Comparison of ENCODE assay signal across 10 cellular contexts in genomic region chr2:36561223-36561944, GRCh38. TPM values are rescaled to one million over a fixed set of nuclear protein-coding genes. Genes with fewer than 3 reads are reported as not detected.
A peak's percentile ranks its signal among the peaks of the same experiment; 100 is the strongest.
DNase-seq lines count a peak whose midpoint lies in the region; ATAC-seq and TF ChIP-seq lines count a peak whose summit lies in the region.
"Had no signal": no experiment of that assay in that cellular context is flagged by ENCODE, and none has a peak within 500 bp of the region (broad histone marks: within the 10 kb centered on the region; RNA-seq: fewer than 3 reads in every experiment).

No MANE protein-coding gene starts in this region.

- no peaks in the 10 kb centered on the region for H3K9me3 Mint-ChIP-seq in nephron progenitor cell
- H3K9me3 Mint-ChIP-seq in T-cell = no peaks in the 10 kb centered on the region

- no peaks in the 10 kb centered on the region for H3K9me2 ChIP-seq in PC-9 (ENCODE audit: insufficient read depth)

- POLR2A ChIA-PET in PC-9 (lab: Charles Lee; ENCODE audit: unreplicated experiment) (no interaction called here), T-cell (lab: Charles Lee) (no interaction called here)

- H3K4me3 ChIP-seq in PC-9 (peak overlapping the region; percentile 30; the same call in 1 of the 2 replicates), esophagus (ENCODE audit: low read depth in 1 of 2, low read length in 2 of 2) (no peak overlapping the region)

- no peaks in the 10 kb centered on the region for H4K20me1 ChIP-seq in PC-9 (ENCODE audit: insufficient read depth)

- H3K4me1 Mint-ChIP-seq in nephron progenitor cell (peaks cover 58% of the 10 kb centered on the region), T-cell (peaks cover 0 to 8% (median 0%) of the 10 kb centered on the region in 3 donors)

- intact Hi-C loops in PC-9 (cut with micrococcal nuclease; ENCODE audit: unreplicated experiment) = loop anchor here (2.0 to 5.0 kb wide), 6 partner anchors 36 to 229 kb away; partner anchors contain the start of genes CRIM1 and FEZ2

- WGBS in esophagus, 2 donors = 59 to 69% methylated on average over 8 of the region's 8 CpGs

- H3K27ac Mint-ChIP-seq in nephron progenitor cell (peak overlapping the region; percentile 93), T-cell (no peak overlapping the region)

- in situ Hi-C loops in Caki2 (cut with HindIII; ENCODE audit: low pct_unique_long_range_greater_than_20kb, low sequenced_read_pairs) = no loop called here

- H3K4me1 ChIP-seq in PC-9 (replicated peaks; ENCODE audit: insufficient read depth) (peaks cover 49% of the 10 kb centered on the region), esophagus (ENCODE audit: control insufficient read depth in 2 of 2, insufficient read depth in 2 of 2, low read length in 1 of 2) (peaks cover 0 to 3% of the 10 kb centered on the region in 2 donors)

- BruUV-seq in PC-9 (replicated peaks; lab: Mats Ljungman, UMichigan) = TSS peak; percentile 26

- no peak overlapping the region for H2AFZ ChIP-seq in PC-9

- DNase-seq in Caki2 (ENCODE audit: low read depth) (peak; percentile 89), PC-9 (peak; percentile 69 to 99), nephron progenitor cell (no peak), T-cell (no peak), D341Med (ENCODE audit: low spot score) (no peak), activated T-cell treated with anti-CD3 and anti-CD28 coated beads for 4 hours (no peak)
- no peak for DNase-seq in activated CD4-positive, alpha-beta T cell treated with anti-CD3 and anti-CD28 coated beads, Interleukin-2, amount 50 U/mL, for 1 hour
- DNase-seq: activated CD4-positive, alpha-beta T cell treated with anti-CD3 and anti-CD28 coated beads, Interleukin-2, amount 50 U/mL, for 48 hours had no signal

- H3K27me3 ChIP-seq in PC-9 (ENCODE audit: insufficient read depth, low read depth) = no peaks in the 10 kb centered on the region
- no peaks in the 10 kb centered on the region for H3K27me3 ChIP-seq in esophagus (ENCODE audit: control insufficient read depth in 1 of 2, insufficient read depth in 2 of 2, low read length in 2 of 2)

- H3K9me3 ChIP-seq in PC-9 (ENCODE audit: insufficient read depth, low read depth) (no peaks in the 10 kb centered on the region), esophagus (ENCODE audit: control insufficient read depth in 2 of 2, insufficient read depth in 1 of 2, low read depth in 1 of 2, low read length in 1 of 2) (no peaks in the 10 kb centered on the region)

- CTCF ChIA-PET in PC-9 (lab: Charles Lee) (interaction anchor here (1.4 kb wide), 1 partner anchor 103 kb away, joined by 7 read pairs; no protein-coding TSS in a partner anchor), T-cell (lab: Charles Lee) (no interaction called here)

- peaks cover 40% of the 10 kb centered on the region for H3K79me2 ChIP-seq in PC-9 (ENCODE audit: low read depth)

- no peaks in the 10 kb centered on the region for H3K27me3 Mint-ChIP-seq in nephron progenitor cell (ENCODE audit: low read depth, poor library complexity)
- no peaks in the 10 kb centered on the region for H3K27me3 Mint-ChIP-seq in T-cell

- H3K4me3 Mint-ChIP-seq in nephron progenitor cell (no peak overlapping the region), T-cell (no peak overlapping the region)

- peak overlapping the region; percentile 82 for H3K4me2 ChIP-seq in PC-9

- H3K36me3 Mint-ChIP-seq in nephron progenitor cell (ENCODE audit: low read depth) (peaks cover 48% of the 10 kb centered on the region), T-cell (peaks cover 54% of the 10 kb centered on the region)

- H3K27ac ChIP-seq in PC-9 (peak overlapping the region; percentile 99), esophagus (ENCODE audit: low read depth in 2 of 2, low read length in 1 of 2) (peak overlapping the region; percentile 42 to 64)
- H3K27ac ChIP-seq: HL-60 had no signal

- H3F3A ChIP-seq in PC-9 (ENCODE audit: insufficient read depth, low read depth) = peaks cover 40% of the 10 kb centered on the region

- no peak for ATAC-seq in T-cell (replicated peaks in 1 of 4)

- H3K36me3 ChIP-seq in PC-9 (ENCODE audit: low read depth) (peaks cover 23% of the 10 kb centered on the region; the same call in 1 of the 2 replicates), esophagus (ENCODE audit: control insufficient read depth in 2 of 2, insufficient read depth in 2 of 2, low read length in 1 of 2) (peaks cover 0 to 6% of the 10 kb centered on the region in 2 donors)

- TF ChIP-seq CTCF in PC-9 (conservative IDR thresholded peaks at IDR 0.05) (no peak), nephron progenitor cell (IDR thresholded peaks at IDR 0.05) (no peak)

RNA-seq across cellular contexts. Expression of gene FEZ2, which starts 36.6 kb away (rescaled TPM):
- total RNA-seq in Caki2 (2014; rRNA removed; shearing (Covaris generic); ENCODE audit: low replicate concordance) = 52.6 and 64.1 TPM in 2 replicates
- 33.9 and 36.1 TPM in 2 replicates for total RNA-seq in PC-9 (2021)
- polyA plus RNA-seq in esophagus = 10 to 100 TPM in 1 of 2 donors, 1 to 10 TPM in 1; 8.6 to 11.7 TPM
- total RNA-seq in T-cell = 10 to 100 TPM; 11.0 to 17.3 (median 12.8) TPM

Comparison
In these comparisons a context has a peak if more than half of its experiments do, and no peak if none do; other contexts are left out.
1. DNase-seq: peak in Caki2 (single experiment) and PC-9 (2 of 2); none in nephron progenitor cell (single experiment), T-cell (0 of 34), D341Med (single experiment), activated CD4-positive, alpha-beta T cell treated with anti-CD3 and anti-CD28 coated beads, Interleukin-2, amount 50 U/mL, for 1 hour (single experiment) and activated T-cell treated with anti-CD3 and anti-CD28 coated beads for 4 hours (single experiment).